1 cellular context compared by ENCODE assay signal in genomic region chr16:23862556-23862955, GRCh38.
TF ChIP-seq lines count a peak whose summit lies in the region.

No MANE protein-coding gene starts in this region.

TF ChIP-seq in K562, 482 proteins besides CTCF, POLR2A, EP300 and RAD21 (continued from another document and continues in another):
- TF ChIP-seq, protein P1, sequence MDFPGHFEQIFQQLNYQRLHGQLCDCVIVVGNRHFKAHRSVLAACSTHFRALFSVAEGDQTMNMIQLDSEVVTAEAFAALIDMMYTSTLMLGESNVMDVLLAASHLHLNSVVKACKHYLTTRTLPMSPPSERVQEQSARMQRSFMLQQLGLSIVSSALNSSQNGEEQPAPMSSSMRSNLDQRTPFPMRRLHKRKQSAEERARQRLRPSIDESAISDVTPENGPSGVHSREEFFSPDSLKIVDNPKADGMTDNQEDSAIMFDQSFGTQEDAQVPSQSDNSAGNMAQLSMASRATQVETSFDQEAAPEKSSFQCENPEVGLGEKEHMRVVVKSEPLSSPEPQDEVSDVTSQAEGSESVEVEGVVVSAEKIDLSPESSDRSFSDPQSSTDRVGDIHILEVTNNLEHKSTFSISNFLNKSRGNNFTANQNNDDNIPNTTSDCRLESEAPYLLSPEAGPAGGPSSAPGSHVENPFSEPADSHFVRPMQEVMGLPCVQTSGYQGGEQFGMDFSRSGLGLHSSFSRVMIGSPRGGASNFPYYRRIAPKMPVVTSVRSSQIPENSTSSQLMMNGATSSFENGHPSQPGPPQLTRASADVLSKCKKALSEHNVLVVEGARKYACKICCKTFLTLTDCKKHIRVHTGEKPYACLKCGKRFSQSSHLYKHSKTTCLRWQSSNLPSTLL (IDR thresholded peaks at IDR 0.05) = no peak
- peak in 1 of 3 experiments; percentile 11 for TF ChIP-seq YY1 (IDR thresholded peaks at IDR 0.05; ENCODE audit: borderline replicate concordance in 1 of 3, control insufficient read depth in 1 of 3, extremely low read depth in 1 of 3, insufficient read depth in 3 of 3, insufficient read length in 1 of 3, insufficient replicate concordance in 2 of 3, low read depth in 1 of 3, low read length in 2 of 3)
- no peak for TF ChIP-seq ZNF436 (CRISPR knock-in tag; IDR thresholded peaks at IDR 0.05)
- no peak for TF ChIP-seq ZNF609 (CRISPR knock-in tag; IDR thresholded peaks at IDR 0.05; ENCODE audit: borderline replicate concordance)
- no peak for TF ChIP-seq NFXL1 (CRISPR knock-in tag; IDR thresholded peaks at IDR 0.05)
- no peak for TF ChIP-seq RAD51 (IDR thresholded peaks at IDR 0.05; ENCODE audit: borderline replicate concordance, low read depth)
- no peak for TF ChIP-seq ZNF431 (CRISPR knock-in tag; IDR thresholded peaks at IDR 0.05)
- 0 out of 2 replicates have a peak, but pooled peaks have one; percentile 51 for TF ChIP-seq PATZ1 (CRISPR knock-in tag; IDR thresholded peaks at IDR 0.05; ENCODE audit: borderline replicate concordance)
- TF ChIP-seq ZNF668 (CRISPR knock-in tag; IDR thresholded peaks at IDR 0.05) = peak; percentile 95
- peak; percentile 76 for TF ChIP-seq IRF9 (tag; IDR thresholded peaks at IDR 0.05)
- no peak for TF ChIP-seq ZBTB40 (IDR thresholded peaks at IDR 0.05)
- no peak for TF ChIP-seq ZBTB40 (CRISPR knock-in tag; IDR thresholded peaks at IDR 0.05)
- no peak for TF ChIP-seq CTBP1 (IDR thresholded peaks at IDR 0.05; ENCODE audit: borderline replicate concordance)
- peak; percentile 83; the same call in 1 of the 2 replicates for TF ChIP-seq ZNF41 (CRISPR knock-in tag; conservative IDR thresholded peaks at IDR 0.05)
- TF ChIP-seq PYGO2 (tag; IDR thresholded peaks at IDR 0.05) = peak; percentile 85
- TF ChIP-seq, protein P2, sequence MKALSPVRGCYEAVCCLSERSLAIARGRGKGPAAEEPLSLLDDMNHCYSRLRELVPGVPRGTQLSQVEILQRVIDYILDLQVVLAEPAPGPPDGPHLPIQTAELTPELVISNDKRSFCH (CRISPR knock-in tag; IDR thresholded peaks at IDR 0.05) = peak; percentile 64; the same call in 1 of the 2 replicates
- TF ChIP-seq, protein P2 (tag; IDR thresholded peaks at IDR 0.05) = peak; percentile 91
- TF ChIP-seq, protein P3, sequence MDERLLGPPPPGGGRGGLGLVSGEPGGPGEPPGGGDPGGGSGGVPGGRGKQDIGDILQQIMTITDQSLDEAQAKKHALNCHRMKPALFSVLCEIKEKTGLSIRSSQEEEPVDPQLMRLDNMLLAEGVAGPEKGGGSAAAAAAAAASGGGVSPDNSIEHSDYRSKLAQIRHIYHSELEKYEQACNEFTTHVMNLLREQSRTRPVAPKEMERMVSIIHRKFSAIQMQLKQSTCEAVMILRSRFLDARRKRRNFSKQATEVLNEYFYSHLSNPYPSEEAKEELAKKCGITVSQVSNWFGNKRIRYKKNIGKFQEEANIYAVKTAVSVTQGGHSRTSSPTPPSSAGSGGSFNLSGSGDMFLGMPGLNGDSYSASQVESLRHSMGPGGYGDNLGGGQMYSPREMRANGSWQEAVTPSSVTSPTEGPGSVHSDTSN (CRISPR knock-in tag; IDR thresholded peaks at IDR 0.05; ENCODE audit: low read depth) = no peak
- TF ChIP-seq, protein P3 (tag; conservative IDR thresholded peaks at IDR 0.05; ENCODE audit: low read depth) = peak; percentile 38; the same call in 1 of the 2 replicates
- 0 out of 2 replicates have a peak, but pooled peaks have one; percentile 54 for TF ChIP-seq ERF (CRISPR knock-in tag; IDR thresholded peaks at IDR 0.05)
- TF ChIP-seq, protein P4, sequence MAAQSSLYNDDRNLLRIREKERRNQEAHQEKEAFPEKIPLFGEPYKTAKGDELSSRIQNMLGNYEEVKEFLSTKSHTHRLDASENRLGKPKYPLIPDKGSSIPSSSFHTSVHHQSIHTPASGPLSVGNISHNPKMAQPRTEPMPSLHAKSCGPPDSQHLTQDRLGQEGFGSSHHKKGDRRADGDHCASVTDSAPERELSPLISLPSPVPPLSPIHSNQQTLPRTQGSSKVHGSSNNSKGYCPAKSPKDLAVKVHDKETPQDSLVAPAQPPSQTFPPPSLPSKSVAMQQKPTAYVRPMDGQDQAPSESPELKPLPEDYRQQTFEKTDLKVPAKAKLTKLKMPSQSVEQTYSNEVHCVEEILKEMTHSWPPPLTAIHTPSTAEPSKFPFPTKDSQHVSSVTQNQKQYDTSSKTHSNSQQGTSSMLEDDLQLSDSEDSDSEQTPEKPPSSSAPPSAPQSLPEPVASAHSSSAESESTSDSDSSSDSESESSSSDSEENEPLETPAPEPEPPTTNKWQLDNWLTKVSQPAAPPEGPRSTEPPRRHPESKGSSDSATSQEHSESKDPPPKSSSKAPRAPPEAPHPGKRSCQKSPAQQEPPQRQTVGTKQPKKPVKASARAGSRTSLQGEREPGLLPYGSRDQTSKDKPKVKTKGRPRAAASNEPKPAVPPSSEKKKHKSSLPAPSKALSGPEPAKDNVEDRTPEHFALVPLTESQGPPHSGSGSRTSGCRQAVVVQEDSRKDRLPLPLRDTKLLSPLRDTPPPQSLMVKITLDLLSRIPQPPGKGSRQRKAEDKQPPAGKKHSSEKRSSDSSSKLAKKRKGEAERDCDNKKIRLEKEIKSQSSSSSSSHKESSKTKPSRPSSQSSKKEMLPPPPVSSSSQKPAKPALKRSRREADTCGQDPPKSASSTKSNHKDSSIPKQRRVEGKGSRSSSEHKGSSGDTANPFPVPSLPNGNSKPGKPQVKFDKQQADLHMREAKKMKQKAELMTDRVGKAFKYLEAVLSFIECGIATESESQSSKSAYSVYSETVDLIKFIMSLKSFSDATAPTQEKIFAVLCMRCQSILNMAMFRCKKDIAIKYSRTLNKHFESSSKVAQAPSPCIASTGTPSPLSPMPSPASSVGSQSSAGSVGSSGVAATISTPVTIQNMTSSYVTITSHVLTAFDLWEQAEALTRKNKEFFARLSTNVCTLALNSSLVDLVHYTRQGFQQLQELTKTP (IDR thresholded peaks at IDR 0.05; ENCODE audit: low read depth in 1 of 2, partially characterized antibody in 2 of 2) = no peak
